Comparison of ENCODE assay signal across 1 cellular context in genomic region chr1:40389871-40390560, GRCh38.
TF ChIP-seq lines count a peak whose summit lies in the region.

No MANE protein-coding gene starts in this region.

TF ChIP-seq in GM23338, 12 proteins besides CTCF, POLR2A, EP300 and RAD21 (continued from another document):
- no peak for TF ChIP-seq ZNF462 (CRISPR knock-in tag; IDR thresholded peaks at IDR 0.05)
TF ChIP-seq in GM23338: peak in this region for 0.
